ENCODE assay signal across 12 cellular contexts in genomic region chr2:15916-16315, GRCh38. TPM values are rescaled to one million over a fixed set of nuclear protein-coding genes. Genes with fewer than 3 reads are reported as not detected.
DNase-seq lines count a peak whose midpoint lies in the region; ATAC-seq, FAIRE-seq and TF ChIP-seq lines count a peak whose summit lies in the region.
"Not testable (repeated sequence)": the region's sequence is repeated elsewhere in the genome, so short reads cannot be mapped to it uniquely, and the experiment has no call there.
"Had no signal": no experiment of that assay in that cellular context is flagged by ENCODE, and none has a peak within 500 bp of the region (broad histone marks: within the 10 kb centered on the region; RNA-seq: fewer than 3 reads in every experiment).

No MANE protein-coding gene starts in this region.

- CTCF ChIA-PET in HepG2 (lab: Yijun Ruan, JAX; ENCODE audit: low intra/inter-chr PET ratio, low total read pairs) = not testable (repeated sequence)

- H3K4me2 ChIP-seq in GM23248 (ENCODE audit: unreplicated experiment); astrocyte (ENCODE audit: low read length); HepG2 (ENCODE audit: low read depth, low read length): not testable (repeated sequence)

- not testable (repeated sequence) for FAIRE-seq in astrocyte (lab: Jason Lieb, UNC); bronchial epithelial cell (lab: Jason Lieb, UNC); HepG2 (lab: Jason Lieb, UNC)

- not testable (repeated sequence) for TF ChIP-seq EP300 in HepG2 (IDR thresholded peaks at IDR 0.05; ENCODE audit: low read depth in 2 of 2, low read length in 2 of 2); HepG2 (CRISPR knock-in tag; IDR thresholded peaks at IDR 0.05; ENCODE audit: borderline replicate concordance)

- not testable (repeated sequence) for H3K36me3 ChIP-seq in GM23248 (ENCODE audit: low read depth); astrocyte (ENCODE audit: insufficient read depth, low read length); bronchial epithelial cell (ENCODE audit: control insufficient read depth, insufficient read depth, low read length); HepG2 (replicated peaks in 1 of 2; ENCODE audit: control insufficient read depth in 1 of 2, insufficient read depth in 2 of 2, low read length in 2 of 2)

- H3F3A ChIP-seq in GM23248 (ENCODE audit: insufficient read depth) = not testable (repeated sequence)

- not testable (repeated sequence) for TF ChIP-seq POLR2A in HepG2 (IDR thresholded peaks at IDR 0.05; ENCODE audit: insufficient read depth in 1 of 2, low read depth in 2 of 2, low read length in 2 of 2)

- POLR2A ChIA-PET in HepG2 (lab: Yijun Ruan, JAX) = not testable (repeated sequence)

- H3K27ac Mint-ChIP-seq in T-helper 1 cell treated with Interleukin-12 subunit alpha and Interleukin-12 subunit beta and Interleukin-4 antibody, amounts not matched to agents 30 μg/mL and 1 μg/mL, for 36 hours = peak overlapping the region; percentile 60
- peak overlapping the region; percentile 56 for H3K27ac Mint-ChIP-seq in astrocyte (ENCODE audit: unreplicated experiment)

- peak overlapping the region; percentile 21 for H3K4me3 Mint-ChIP-seq in T-helper 1 cell treated with Interleukin-12 subunit alpha and Interleukin-12 subunit beta and Interleukin-4 antibody, amounts not matched to agents 30 μg/mL and 1 μg/mL, for 36 hours
- not testable (repeated sequence) for H3K4me3 Mint-ChIP-seq in astrocyte (ENCODE audit: unreplicated experiment)

- not testable (repeated sequence) for H3K79me2 ChIP-seq in GM23248 (ENCODE audit: insufficient read depth); astrocyte (ENCODE audit: insufficient read depth, low read length); HepG2 (ENCODE audit: insufficient read depth, low read length)

- peaks cover 33% of the 10 kb centered on the region for H3K4me1 Mint-ChIP-seq in T-helper 1 cell treated with Interleukin-12 subunit alpha and Interleukin-12 subunit beta and Interleukin-4 antibody, amounts not matched to agents 30 μg/mL and 1 μg/mL, for 36 hours (ENCODE audit: low read depth)
- peaks cover 16% of the 10 kb centered on the region for H3K4me1 Mint-ChIP-seq in astrocyte (ENCODE audit: low read depth, unreplicated experiment)

- DNase-seq in A172 (ENCODE audit: low spot score) (peak; percentile 24), GM23248 (peak; percentile 19), M059J (ENCODE audit: low read depth) (peak; percentile 14), bronchial epithelial cell (ENCODE audit: low read depth) (peak; percentile 45)
- not testable (repeated sequence) for DNase-seq in astrocyte (ENCODE audit: low read depth); HepG2 (ENCODE audit: low spot score)

- not testable (repeated sequence) for H3K36me3 Mint-ChIP-seq in T-helper 1 cell treated with Interleukin-12 subunit alpha and Interleukin-12 subunit beta and Interleukin-4 antibody, amounts not matched to agents 30 μg/mL and 1 μg/mL, for 36 hours (ENCODE audit: low read depth); astrocyte (ENCODE audit: low read depth, unreplicated experiment)

- H3K9me3 ChIP-seq in GM23248 (ENCODE audit: low read depth); astrocyte (ENCODE audit: insufficient read depth, low read depth, low read length); HepG2 (ENCODE audit: low read length): not testable (repeated sequence)

- H4K20me1 ChIP-seq in GM23248 (ENCODE audit: insufficient read depth); astrocyte (ENCODE audit: insufficient read depth, low read length); HepG2 (ENCODE audit: insufficient read depth, low read length): not testable (repeated sequence)

- H2AFZ ChIP-seq in GM23248; astrocyte (ENCODE audit: low read depth, low read length); HepG2 (ENCODE audit: low read length): not testable (repeated sequence)

- H3K27me3 Mint-ChIP-seq in T-helper 1 cell treated with Interleukin-12 subunit alpha and Interleukin-12 subunit beta and Interleukin-4 antibody, amounts not matched to agents 30 μg/mL and 1 μg/mL, for 36 hours (ENCODE audit: low read depth) = peaks cover 13% of the 10 kb centered on the region
- not testable (repeated sequence) for H3K27me3 Mint-ChIP-seq in astrocyte (ENCODE audit: low read depth, unreplicated experiment)

- H3K4me3 ChIP-seq in GM23248; astrocyte (ENCODE audit: insufficient read depth, low read depth, low read length); bronchial epithelial cell (ENCODE audit: low read depth, low read length); HepG2 (replicated peaks in 1 of 3; ENCODE audit: insufficient read depth in 1 of 3, low read depth in 2 of 3, low read length in 3 of 3): not testable (repeated sequence)

- TF ChIP-seq CTCF in astrocyte (IDR thresholded peaks at IDR 0.05; ENCODE audit: insufficient read depth, low read depth, low read length); bronchial epithelial cell (IDR thresholded peaks at IDR 0.05; ENCODE audit: insufficient read depth, low read length, severe bottlenecking); HepG2 (CRISPR knock-in tag; IDR thresholded peaks at IDR 0.05): not testable (repeated sequence)

- WGBS in GM23248 (ENCODE audit: low coverage in 1 of 2, low lambda C conversion rate in 2 of 2, missing lambda C conversion rate in 2 of 2), 2 experiments = 41 to 45% methylated on average over 2 of the region's 2 CpGs
- 19% methylated on average over 2 of the region's 2 CpGs for WGBS in HepG2 (ENCODE audit: low lambda C conversion rate)

- not testable (repeated sequence) for H3K9me2 ChIP-seq in GM23248 (ENCODE audit: insufficient read depth)

- not testable (repeated sequence) for H3K27ac ChIP-seq in GM23248; astrocyte (ENCODE audit: low read depth, low read length); HepG2 (ENCODE audit: extremely low read length, insufficient read depth, low read length)

- not testable (repeated sequence) for H3K4me1 ChIP-seq in GM23248 (ENCODE audit: insufficient read depth); astrocyte (ENCODE audit: insufficient read depth, low read length); HepG2 (ENCODE audit: insufficient read depth, low read length)

- H3K27me3 ChIP-seq in GM23248 (replicated peaks; ENCODE audit: insufficient read depth); astrocyte (ENCODE audit: insufficient read depth, low read length); bronchial epithelial cell (ENCODE audit: control insufficient read depth, insufficient read depth, low read length); HepG2 (ENCODE audit: control insufficient read depth in 1 of 2, insufficient read depth in 2 of 2, low read length in 2 of 2): not testable (repeated sequence)

- not testable (repeated sequence) for H3K9me3 Mint-ChIP-seq in T-helper 1 cell treated with Interleukin-12 subunit alpha and Interleukin-12 subunit beta and Interleukin-4 antibody, amounts not matched to agents 30 μg/mL and 1 μg/mL, for 36 hours; astrocyte (ENCODE audit: unreplicated experiment)

- not testable (repeated sequence) for TF ChIP-seq RAD21 in HepG2 (CRISPR knock-in tag; IDR thresholded peaks at IDR 0.05)

- not testable (repeated sequence) for BruUV-seq in HepG2 (replicated peaks; lab: Mats Ljungman, UMichigan)

- not testable (repeated sequence) for H3K9ac ChIP-seq in GM23248; astrocyte (ENCODE audit: low read length); HepG2 (ENCODE audit: insufficient read depth, low read depth, low read length)

- intact Hi-C loops in HepG2 (cut with micrococcal nuclease; ENCODE audit: unreplicated experiment) = not testable (repeated sequence)

- ATAC-seq in HepG2 = not testable (repeated sequence)

- in situ Hi-C loops in GM23248 (cut with MboI); HepG2 (cut with HindIII; ENCODE audit: extremely low pct_ligation_motif_present, low pct_unique_long_range_greater_than_20kb): not testable (repeated sequence)

RNA-seq across cellular contexts. Expression of gene FAM110C, which starts 30.4 kb away (rescaled TPM):
- not detected in 2 replicates for total RNA-seq in A172 (2014; rRNA removed; shearing (Covaris generic))
- not detected in 2 replicates for total RNA-seq in GM23248 (2014; rRNA removed; shearing (Covaris generic))
- polyA plus RNA-seq in GM23248 (2016; fragmentation: Nextera tagmentation; extraction: Ambion mirVana) (not detected in 2 replicates), HepG2 (2011; rRNA removed) (3.5 and 3.9 TPM in 2 replicates)
- total RNA-seq in M059J (2014; rRNA removed; shearing (Covaris generic)) = 0.15 TPM in 1 of 2 replicates, not detected in the other
- total RNA-seq in astrocyte (0.60 and 1.4 TPM in 2 replicates), bronchial epithelial cell (9.2 and 9.9 TPM in 2 replicates), HepG2 (2016; rRNA removed; fragmentation: Illumina TruSeq; extraction: Trizol) (0.34 and 1.2 TPM in 2 replicates)
- total RNA-seq in HepG2 (2016; cell fraction: cytosol; rRNA removed; fragmentation: Illumina TruSeq; extraction: Trizol; ENCODE audit: low read depth) = 0.53 TPM in 1 of 2 replicates, not detected in the other
- total RNA-seq in HepG2 (2016; cell fraction: insoluble cytoplasmic fraction; rRNA removed; fragmentation: Illumina TruSeq; extraction: Trizol) = 0.56 and 0.84 TPM in 2 replicates
- total RNA-seq in HepG2 (2016; cell fraction: membrane; rRNA removed; fragmentation: Illumina TruSeq; extraction: Trizol) = 0.28 and 0.40 TPM in 2 replicates
- total RNA-seq in HepG2 (2016; cell fraction: nucleus; rRNA removed; fragmentation: Illumina TruSeq; extraction: Trizol) = 0.53 and 0.62 TPM in 2 replicates
- 1.7 and 2.2 TPM in 2 replicates for polyA plus RNA-seq in HepG2 (2011; cell fraction: cytosol; rRNA removed)
- polyA plus RNA-seq in HepG2 (2011; cell fraction: nucleus; rRNA removed) = 3.6 and 4.3 TPM in 2 replicates
- 1.8 and 2.6 TPM in 2 replicates for polyA plus RNA-seq in HepG2 (2012)
- polyA plus RNA-seq in HepG2 (2016; cell fraction: cytosol; fragmentation: Illumina TruSeq; extraction: Trizol; ENCODE audit: low read depth) = 0.07 and 0.27 TPM in 2 replicates
- 0.24 and 0.50 TPM in 2 replicates for polyA plus RNA-seq in HepG2 (2016; cell fraction: insoluble cytoplasmic fraction; fragmentation: Illumina TruSeq; extraction: Trizol; ENCODE audit: low read depth)
- polyA plus RNA-seq in HepG2 (2016; cell fraction: membrane; fragmentation: Illumina TruSeq; extraction: Trizol; ENCODE audit: low read depth) = 0.15 and 0.45 TPM in 2 replicates
- 1.4 and 1.5 TPM in 2 replicates for polyA plus RNA-seq in HepG2 (2016; cell fraction: nucleus; fragmentation: Illumina TruSeq; extraction: Trizol; ENCODE audit: insufficient read depth, low read depth)
- 0.72 and 1.8 TPM in 2 replicates for polyA minus RNA-seq in HepG2 (2011; rRNA and poly(A)+ RNA removed; ENCODE audit: low replicate concordance)
- polyA minus RNA-seq in HepG2 (2011; cell fraction: cytosol; rRNA and poly(A)+ RNA removed) = 3.2 and 5.4 TPM in 2 replicates
- 5.7 and 7.6 TPM in 2 replicates for polyA minus RNA-seq in HepG2 (2011; cell fraction: nucleus; rRNA and poly(A)+ RNA removed)
- total RNA-seq: G401, GM12878, IMR-90 had no signal
- polyA plus RNA-seq: AG04450, CD14-positive monocyte, GM12878, IMR-90 had no signal
